Comparison of ENCODE assay signal across 27 cellular contexts in the genomic region with DNA sequence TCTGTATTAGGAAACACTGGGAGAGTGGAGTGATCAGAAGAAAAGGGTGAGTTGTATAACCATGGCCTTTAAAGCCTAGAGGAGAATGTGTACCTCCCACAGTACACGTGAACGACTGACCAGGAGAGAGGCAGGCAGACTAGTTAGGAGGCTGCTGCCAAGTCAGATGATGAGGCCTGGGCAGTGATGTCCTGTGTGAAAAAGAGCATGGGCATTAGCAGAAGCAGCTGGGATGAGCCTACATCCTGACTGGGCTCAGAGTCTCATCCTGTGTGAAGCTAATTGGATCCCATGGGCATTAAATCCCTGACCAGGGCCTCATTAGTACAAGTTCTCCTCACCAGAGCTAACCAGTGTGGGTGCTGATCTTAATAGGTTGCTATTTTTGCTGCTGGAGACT.
DNase-seq lines count a peak whose midpoint lies in the region; ATAC-seq and TF ChIP-seq lines count a peak whose summit lies in the region.
"Had no signal": no experiment of that assay in that cellular context is flagged by ENCODE, and none has a peak within 500 bp of the region (broad histone marks: within the 10 kb centered on the region; RNA-seq: fewer than 3 reads in every experiment).

No MANE protein-coding gene starts in this region.

- H4K20me1 ChIP-seq in SK-N-SH (ENCODE audit: insufficient read depth), result no peaks in the 10 kb centered on the region

- H3K36me3 ChIP-seq in SK-N-SH (replicated peaks in 1 of 2; ENCODE audit: control insufficient read depth in 1 of 2, insufficient read depth in 2 of 2, low read length in 1 of 2), result peaks cover 13 to 34% of the 10 kb centered on the region in 2 experiments
- H3K36me3 ChIP-seq: colonic mucosa, WERI-Rb-1 had no signal

- no peaks in the 10 kb centered on the region for H3K9me3 Mint-ChIP-seq in stimulated activated memory B cell treated with anti-CD40 and anti-IgM and Interleukin-4, amounts not matched to agents 10 μg/mL and 1 μg/mL and 100 μg/mL, for 72 hours
- peaks cover 0 to 4% of the 10 kb centered on the region in 2 donors for H3K9me3 Mint-ChIP-seq in stimulated activated naive CD8-positive, alpha-beta T cell treated with anti-CD3 and anti-CD28 coated beads, Interleukin-15, amount 100 ng/mL, for 72 hours
- H3K9me3 Mint-ChIP-seq: neural crest cell; stimulated activated naive B cell treated with anti-CD40 and anti-IgM and Interleukin-4, amounts not matched to agents 10 μg/mL and 1 μg/mL and 100 μg/mL, for 72 hours had no signal

- H3K4me3 ChIP-seq in SK-N-SH (ENCODE audit: low read depth in 2 of 2, low read length in 1 of 2) (no peak overlapping the region), fibroblast of mammary gland (ENCODE audit: control insufficient read depth, low read depth, low read length) (no peak overlapping the region)
- H3K4me3 ChIP-seq: body of pancreas, colonic mucosa, Peyer's patch, SK-N-MC, skin epidermis, testis had no signal

- H3K27me3 Mint-ChIP-seq in stimulated activated memory B cell treated with anti-CD40 and anti-IgM and Interleukin-4, amounts not matched to agents 10 μg/mL and 1 μg/mL and 100 μg/mL, for 72 hours, result no peaks in the 10 kb centered on the region
- H3K27me3 Mint-ChIP-seq in stimulated activated naive CD8-positive, alpha-beta T cell treated with anti-CD3 and anti-CD28 coated beads, Interleukin-15, amount 100 ng/mL, for 72 hours, result no peaks in the 10 kb centered on the region
- H3K27me3 Mint-ChIP-seq: IgD-negative memory B cell; stimulated activated naive B cell treated with anti-CD40 and anti-IgM and Interleukin-4, amounts not matched to agents 10 μg/mL and 1 μg/mL and 100 μg/mL, for 72 hours had no signal

- H3K36me3 Mint-ChIP-seq in stimulated activated memory B cell treated with anti-CD40 and anti-IgM and Interleukin-4, amounts not matched to agents 10 μg/mL and 1 μg/mL and 100 μg/mL, for 72 hours, result no peaks in the 10 kb centered on the region

- no peak overlapping the region for H3K4me2 ChIP-seq in SK-N-SH

- peaks cover 6% of the 10 kb centered on the region for H3F3A ChIP-seq in SK-N-SH (replicated peaks; ENCODE audit: insufficient read depth)

- DNase-seq in SK-N-SH (no peak), NCI-H446 treated with DMSO at 0.1 percent for 48 hours (lab: John Stamatoyannopoulos, UW) (peak; percentile 73), fibroblast of mammary gland (ENCODE audit: low read depth) (peak; percentile 58)
- DNase-seq in activated effector memory CD4-positive, alpha-beta T cell treated with anti-CD3 and anti-CD28 coated beads, Interleukin-2, amount 50 U/mL, for 16 hours, result no peak
- DNase-seq in stimulated activated naive CD8-positive, alpha-beta T cell treated with anti-CD3 and anti-CD28 coated beads, Interleukin-15, amount 100 ng/mL, for 72 hours, result no peak
- DNase-seq: activated CD4-positive, alpha-beta T cell treated with anti-CD3 and anti-CD28 coated beads, Interleukin-2, amount 50 U/mL, for 1 hour; body of pancreas; Caco-2; colonic mucosa; DND-41; NCI-H1417 treated with DMSO at 0.1 percent for 48 hours; NCI-H510A; Peyer's patch; stimulated activated CD4-positive, alpha-beta T cell treated with anti-CD3 and anti-CD28 coated beads, Interleukin-2, amount 100 ng/mL, for 24 hours; stimulated activated naive B cell treated with anti-CD40 and anti-IgM and Interleukin-4, amounts not matched to agents 10 μg/mL and 1 μg/mL and 100 μg/mL, for 72 hours; testis; WERI-Rb-1 had no signal

- no peaks in the 10 kb centered on the region for H3K9me2 ChIP-seq in SK-N-SH

- POLR2A ChIA-PET in SK-N-SH (lab: Yijun Ruan, JAX), result no interaction called here

- no peaks in the 10 kb centered on the region for H3K4me1 Mint-ChIP-seq in stimulated activated memory B cell treated with anti-CD40 and anti-IgM and Interleukin-4, amounts not matched to agents 10 μg/mL and 1 μg/mL and 100 μg/mL, for 72 hours
- H3K4me1 Mint-ChIP-seq in stimulated activated naive CD8-positive, alpha-beta T cell treated with anti-CD3 and anti-CD28 coated beads, Interleukin-15, amount 100 ng/mL, for 72 hours, result peaks cover 10% of the 10 kb centered on the region
- H3K4me1 Mint-ChIP-seq: IgD-negative memory B cell; stimulated activated naive B cell treated with anti-CD40 and anti-IgM and Interleukin-4, amounts not matched to agents 10 μg/mL and 1 μg/mL and 100 μg/mL, for 72 hours had no signal

- H2AFZ ChIP-seq in SK-N-SH (ENCODE audit: low read depth), result no peak overlapping the region

- H3K27ac ChIP-seq in SK-N-SH (ENCODE audit: low read depth in 2 of 2, low read length in 1 of 2), result peak overlapping the region in 1 of 2 experiments; percentile 37; a peak in 1 of 4 replicates
- H3K27ac ChIP-seq: 22Rv1, body of pancreas, colonic mucosa, Peyer's patch, SK-N-MC, testis, WERI-Rb-1 had no signal

- no peak overlapping the region for H3K9ac ChIP-seq in SK-N-SH

- H3K4me3 Mint-ChIP-seq in stimulated activated memory B cell treated with anti-CD40 and anti-IgM and Interleukin-4, amounts not matched to agents 10 μg/mL and 1 μg/mL and 100 μg/mL, for 72 hours, result no peak overlapping the region
- no peak overlapping the region for H3K4me3 Mint-ChIP-seq in stimulated activated naive CD8-positive, alpha-beta T cell treated with anti-CD3 and anti-CD28 coated beads, Interleukin-15, amount 100 ng/mL, for 72 hours
- H3K4me3 Mint-ChIP-seq: IgD-negative memory B cell; mesothelial cell of epicardium; neural crest cell; stimulated activated naive B cell treated with anti-CD40 and anti-IgM and Interleukin-4, amounts not matched to agents 10 μg/mL and 1 μg/mL and 100 μg/mL, for 72 hours; T-helper 2 cell treated with Interferon-gamma antibody and Interleukin-4, amounts not matched to agents 5 μg/mL and 100 μg/mL, for 36 hours had no signal

- TF ChIP-seq EP300 in SK-N-SH (IDR thresholded peaks at IDR 0.05; ENCODE audit: borderline replicate concordance in 1 of 2, low read depth in 1 of 2, low read length in 1 of 2), result no peak

- no peak overlapping the region for H3K27ac Mint-ChIP-seq in stimulated activated memory B cell treated with anti-CD40 and anti-IgM and Interleukin-4, amounts not matched to agents 10 μg/mL and 1 μg/mL and 100 μg/mL, for 72 hours
- no peak overlapping the region for H3K27ac Mint-ChIP-seq in stimulated activated naive CD8-positive, alpha-beta T cell treated with anti-CD3 and anti-CD28 coated beads, Interleukin-15, amount 100 ng/mL, for 72 hours
- H3K27ac Mint-ChIP-seq: IgD-negative memory B cell; mesothelial cell of epicardium; stimulated activated naive B cell treated with anti-CD40 and anti-IgM and Interleukin-4, amounts not matched to agents 10 μg/mL and 1 μg/mL and 100 μg/mL, for 72 hours; T-helper 2 cell treated with Interferon-gamma antibody and Interleukin-4, amounts not matched to agents 5 μg/mL and 100 μg/mL, for 36 hours had no signal

- no peaks in the 10 kb centered on the region for H3K79me2 ChIP-seq in SK-N-SH (ENCODE audit: insufficient read depth)

- H3K4me1 ChIP-seq in SK-N-SH (ENCODE audit: control insufficient read depth in 1 of 2, insufficient read depth in 2 of 2, low read depth in 1 of 2, low read length in 1 of 2), result 0 out of 4 replicates have a peak, but pooled peaks cover 0 to 5% of the 10 kb centered on the region in 2 experiments
- H3K4me1 ChIP-seq: body of pancreas, Caco-2, colonic mucosa, Peyer's patch, testis had no signal

- CTCF ChIA-PET in SK-N-SH (lab: Yijun Ruan, JAX), result no interaction called here

- peak; percentile 38 for ATAC-seq in SK-N-SH treated with all-trans-retinoic acid at 6 μM for 48 hours
- ATAC-seq in stimulated activated memory B cell treated with anti-CD40 and anti-IgM and Interleukin-4, amounts not matched to agents 10 μg/mL and 1 μg/mL and 100 μg/mL, for 72 hours, result peak; percentile 36
- ATAC-seq in stimulated activated naive CD8-positive, alpha-beta T cell treated with anti-CD3 and anti-CD28 coated beads, Interleukin-15, amount 100 ng/mL, for 72 hours, result no peak
- no peak for ATAC-seq in GM21381 (IDR thresholded peaks at IDR 0.05; ENCODE audit: unreplicated experiment)
- ATAC-seq: body of pancreas; stimulated activated naive B cell treated with anti-CD40 and anti-IgM and Interleukin-4, amounts not matched to agents 10 μg/mL and 1 μg/mL and 100 μg/mL, for 72 hours had no signal

- no peaks in the 10 kb centered on the region for H3K27me3 ChIP-seq in SK-N-SH (ENCODE audit: insufficient read depth)
- H3K27me3 ChIP-seq: body of pancreas, colonic mucosa, Peyer's patch, testis had no signal

- TF ChIP-seq CTCF in SK-N-SH (IDR thresholded peaks at IDR 0.05) (no peak), fibroblast of mammary gland (conservative IDR thresholded peaks at IDR 0.05; ENCODE audit: control insufficient read depth, insufficient read depth, low read depth, low read length) (no peak)

- 100% methylated on average over 2 of the region's 2 CpGs for WGBS in SK-N-SH (ENCODE audit: low lambda C conversion rate)

- TF ChIP-seq RAD21 in SK-N-SH (IDR thresholded peaks at IDR 0.05; ENCODE audit: low read length), result no peak

- H3K9me3 ChIP-seq in SK-N-SH, result no peaks in the 10 kb centered on the region
- H3K9me3 ChIP-seq: body of pancreas, Caco-2, colonic mucosa, Peyer's patch, testis had no signal

TF ChIP-seq in SK-N-SH treated with all-trans-retinoic acid at 6 μM for 48 hours, 23 proteins besides CTCF, POLR2A, EP300 and RAD21 (continues in another document):
- no peak for TF ChIP-seq SNAI2 (CRISPR knock-in tag; IDR thresholded peaks at IDR 0.05)

TF ChIP-seq in SK-N-SH, 30 proteins besides CTCF, POLR2A, EP300 and RAD21 (continues in another document):
- TF ChIP-seq IRF3 (IDR thresholded peaks at IDR 0.05; ENCODE audit: low read depth, low read length), result no peak
- no peak for TF ChIP-seq JUND (IDR thresholded peaks at IDR 0.05)
- TF ChIP-seq, protein P1, sequence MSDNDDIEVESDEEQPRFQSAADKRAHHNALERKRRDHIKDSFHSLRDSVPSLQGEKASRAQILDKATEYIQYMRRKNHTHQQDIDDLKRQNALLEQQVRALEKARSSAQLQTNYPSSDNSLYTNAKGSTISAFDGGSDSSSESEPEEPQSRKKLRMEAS (IDR thresholded peaks at IDR 0.05; ENCODE audit: low read depth), result no peak
- TF ChIP-seq ELF1 (IDR thresholded peaks at IDR 0.05), result no peak
- TF ChIP-seq YY1 (IDR thresholded peaks at IDR 0.05; ENCODE audit: low read depth), result no peak
- TF ChIP-seq TEAD4 (IDR thresholded peaks at IDR 0.05; ENCODE audit: borderline replicate concordance, insufficient read depth), result no peak

Comparison
In these comparisons a context has a peak if more than half of its experiments do, and no peak if none do; other contexts are left out.
1. ATAC-seq: peak in SK-N-SH treated with all-trans-retinoic acid at 6 μM for 48 hours (single experiment) and stimulated activated memory B cell treated with anti-CD40 and anti-IgM and Interleukin-4, amounts not matched to agents 10 μg/mL and 1 μg/mL and 100 μg/mL, for 72 hours (single experiment); none in stimulated activated naive CD8-positive, alpha-beta T cell treated with anti-CD3 and anti-CD28 coated beads, Interleukin-15, amount 100 ng/mL, for 72 hours (single experiment) and GM21381 (single experiment).
2. DNase-seq: peak in NCI-H446 treated with DMSO at 0.1 percent for 48 hours (single experiment) and fibroblast of mammary gland (single experiment); none in SK-N-SH (single experiment), activated effector memory CD4-positive, alpha-beta T cell treated with anti-CD3 and anti-CD28 coated beads, Interleukin-2, amount 50 U/mL, for 16 hours (single experiment) and stimulated activated naive CD8-positive, alpha-beta T cell treated with anti-CD3 and anti-CD28 coated beads, Interleukin-15, amount 100 ng/mL, for 72 hours (0 of 2).